Comparison of ENCODE assay signal across 11 cellular contexts in genomic region chr2:98852903-98853302, GRCh38.
"Had no signal": no experiment of that assay in that cellular context is flagged by ENCODE, and none has a peak within 500 bp of the region (broad histone marks: within the 10 kb centered on the region; RNA-seq: fewer than 3 reads in every experiment).

No MANE protein-coding gene starts in this region.

- H3K27ac ChIP-seq: GM23248 had no signal

- H3K9me3 ChIP-seq: HAP-1 had no signal

- H3K36me3 ChIP-seq: HAP-1 had no signal

- DNase-seq: GM23248, GOT3, H7, H9, HCEC 1CT, HFFc6 had no signal

- H3K4me3 ChIP-seq: GM23248, GM23338, HAP-1 had no signal

- H3K9ac ChIP-seq: GM23248 had no signal

- FAIRE-seq: H1, H54 had no signal

- ATAC-seq: GM23338, HCT116 had no signal

- H2AFZ ChIP-seq: GM23248, GM23338 had no signal

- H3K4me1 ChIP-seq: HAP-1 had no signal

- H3K4me2 ChIP-seq: GM23338 had no signal
